8 cellular contexts compared by ENCODE assay signal in genomic region chr10:91472911-91473310, GRCh38.
"Had no signal": no experiment of that assay in that cellular context is flagged by ENCODE, and none has a peak within 500 bp of the region (broad histone marks: within the 10 kb centered on the region; RNA-seq: fewer than 3 reads in every experiment).

No MANE protein-coding gene starts in this region.

- FAIRE-seq: G401.6, GM12878, GM12891, GM12892, GM18507, GM19239 had no signal

- H3K4me3 ChIP-seq: GM12878 had no signal

- DNase-seq: GDM1, GF-D8 had no signal

- ATAC-seq: GM12878 had no signal
